ENCODE assay signal across 8 cellular contexts in genomic region chr1:18902523-18903312, GRCh38. TPM values are rescaled to one million over a fixed set of nuclear protein-coding genes. Genes with fewer than 3 reads are reported as not detected.
DNase-seq lines count a peak whose midpoint lies in the region; ATAC-seq and TF ChIP-seq lines count a peak whose summit lies in the region.

A gene with protein sequence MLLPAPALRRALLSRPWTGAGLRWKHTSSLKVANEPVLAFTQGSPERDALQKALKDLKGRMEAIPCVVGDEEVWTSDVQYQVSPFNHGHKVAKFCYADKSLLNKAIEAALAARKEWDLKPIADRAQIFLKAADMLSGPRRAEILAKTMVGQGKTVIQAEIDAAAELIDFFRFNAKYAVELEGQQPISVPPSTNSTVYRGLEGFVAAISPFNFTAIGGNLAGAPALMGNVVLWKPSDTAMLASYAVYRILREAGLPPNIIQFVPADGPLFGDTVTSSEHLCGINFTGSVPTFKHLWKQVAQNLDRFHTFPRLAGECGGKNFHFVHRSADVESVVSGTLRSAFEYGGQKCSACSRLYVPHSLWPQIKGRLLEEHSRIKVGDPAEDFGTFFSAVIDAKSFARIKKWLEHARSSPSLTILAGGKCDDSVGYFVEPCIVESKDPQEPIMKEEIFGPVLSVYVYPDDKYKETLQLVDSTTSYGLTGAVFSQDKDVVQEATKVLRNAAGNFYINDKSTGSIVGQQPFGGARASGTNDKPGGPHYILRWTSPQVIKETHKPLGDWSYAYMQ (minus strand): TSS chr1:18902555. CDS start chr1:18902523, 32 bp downstream.

- H3K9me3 ChIP-seq in spleen, result no peaks in the 10 kb centered on the region

- WGBS in spleen, 5 donors, result 0 to 1% (median 0%) methylated on average over 37 to 56 of the region's 56 CpGs

- H3K4me3 ChIP-seq in AG10803 (ENCODE audit: low read length) (peak within 1 kb of the TSS; percentile 86), spleen (peak within 1 kb of the TSS; percentile 64 to 92 (median 88))

- no peaks in the 10 kb centered on the region for H3K27me3 ChIP-seq in spleen (replicated peaks in 1 of 7)

- H3K4me1 ChIP-seq in spleen, result peaks cover 10 to 64% (median 38%) of the 10 kb centered on the region in 6 donors

- TF ChIP-seq POLR2A in spleen (IDR thresholded peaks at IDR 0.05), result no peak

- intact Hi-C loops in spleen (cut with DNase I; ENCODE audit: low total_unique reads), result loop anchor here (10.0 kb wide), 1 partner anchor 192 kb away; no protein-coding TSS in a partner anchor

- H3K36me3 ChIP-seq in spleen, result peaks cover 0 to 13% (median 0%) of the 10 kb centered on the region in 6 donors

- peak within 1 kb of the TSS; percentile 76 to 92 (median 87) for H3K27ac ChIP-seq in spleen

- DNase-seq in AG10803 (ENCODE audit: low read depth), result peak; percentile 98
- DNase-seq in NCI-H345 treated with DMSO at 0.1 percent for 48 hours (lab: John Stamatoyannopoulos, UW; ENCODE audit: unreplicated experiment), result peak; percentile 97
- DNase-seq in activated CD4-positive, CD25-positive, alpha-beta regulatory T cell treated with anti-CD3 and anti-CD28 coated beads, Interleukin-2, amount 50 U/mL, for 72 hours, result peak; percentile 88
- DNase-seq in cerebellar nuclear complex (lab: John Stamatoyannopoulos, UW), result peak; percentile 96 to 98
- peak; percentile 99 for DNase-seq in iris pigment epithelial cell (ENCODE audit: low read depth)
- peak; percentile 98 for DNase-seq in spleen

- TF ChIP-seq CTCF in AG10803 (conservative IDR thresholded peaks at IDR 0.05; ENCODE audit: low read length) (0 out of 2 replicates have a peak, but pooled peaks have one; percentile 2), spleen (IDR thresholded peaks at IDR 0.05 in 8 of 11, conservative IDR thresholded peaks at IDR 0.05 in 3 of 11) (peak in 2 of 11 experiments; percentile 9 to 44)

- ATAC-seq in GM19035 (IDR thresholded peaks at IDR 0.05; ENCODE audit: unreplicated experiment) (peak; percentile 95), HG03342 (IDR thresholded peaks at IDR 0.05; ENCODE audit: unreplicated experiment) (peak; percentile 94)

RNA-seq across cellular contexts. Expression of the gene that starts here (rescaled TPM):
- total RNA-seq in spleen, result 10 to 100 TPM in 2 of 7 donors, 1 to 10 TPM in 5; 5.1 to 11.2 (median 8.3) TPM
- 1 to 10 TPM; 3.5 to 9.8 (median 4.4) TPM for polyA plus RNA-seq in spleen

Comparison
In these comparisons a context has a peak if more than half of its experiments do, and no peak if none do; other contexts are left out.
1. Peak in every context shown above with its lines: DNase-seq, ATAC-seq, H3K4me3 ChIP-seq and H3K27ac ChIP-seq.